18 cellular contexts compared by ENCODE assay signal in the genomic region with DNA sequence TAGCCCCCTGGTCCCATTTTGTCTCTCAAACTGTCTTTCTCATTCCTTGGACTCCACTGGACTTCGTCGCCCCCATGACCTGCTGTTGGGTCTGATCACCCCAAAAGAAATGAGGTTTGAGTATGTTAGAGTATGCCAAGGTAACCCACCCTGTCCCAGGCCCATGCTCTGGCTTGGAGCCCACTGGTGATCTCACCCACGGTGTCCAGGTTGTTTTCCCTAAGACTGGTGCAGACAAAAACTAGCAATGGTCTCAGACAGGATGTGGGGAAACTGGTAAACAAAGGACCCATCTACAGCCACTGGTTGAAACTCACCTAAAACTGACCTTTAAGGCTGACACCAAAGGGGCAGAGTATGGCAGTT. TPM values are rescaled to one million over a fixed set of nuclear protein-coding genes. Genes with fewer than 3 reads are reported as not detected.
DNase-seq lines count a peak whose midpoint lies in the region; ATAC-seq and TF ChIP-seq lines count a peak whose summit lies in the region.
"Had no signal": no experiment of that assay in that cellular context is flagged by ENCODE, and none has a peak within 500 bp of the region (broad histone marks: within the 10 kb centered on the region; RNA-seq: fewer than 3 reads in every experiment).

No MANE protein-coding gene starts in this region.

- H3K9me3 ChIP-seq in HCT116 (ENCODE audit: control insufficient read depth in 1 of 2, insufficient read depth in 1 of 2, low read depth in 1 of 2, low read length in 2 of 2): no peaks in the 10 kb centered on the region
- H3K9me3 ChIP-seq in adipocyte (ENCODE audit: control insufficient read depth, low read length): no peaks in the 10 kb centered on the region
- H3K9me3 ChIP-seq in sigmoid colon: no peaks in the 10 kb centered on the region
- H3K9me3 ChIP-seq in WERI-Rb-1 (ENCODE audit: severe bottlenecking): no peaks in the 10 kb centered on the region
- H3K9me3 ChIP-seq: BLaER1 treated with 17β-estradiol and CSF1 and Interleukin-3, amounts not matched to agents 10 nM and 100 nM; ovary had no signal

- intact Hi-C loops in HCT116 (cut with micrococcal nuclease): no loop called here
- intact Hi-C loops in sigmoid colon (cut with DNase I): no loop called here

- no peaks in the 10 kb centered on the region for H4K20me1 ChIP-seq in HCT116 (ENCODE audit: insufficient read depth)

- DNase-seq in HCT116 (ENCODE audit: low read depth, low spot score) (no peak), adipocyte (ENCODE audit: low read depth) (no peak), iris pigment epithelial cell (ENCODE audit: low read depth) (peak; percentile 22), sigmoid colon (no peak), WERI-Rb-1 (no peak), NCI-H2029 (lab: John Stamatoyannopoulos, UW) (no peak), NCI-H524 treated with DMSO at 0.1 percent for 48 hours (lab: John Stamatoyannopoulos, UW) (no peak)
- no peak for DNase-seq in stimulated activated CD4-positive, alpha-beta T cell treated with anti-CD3 and anti-CD28 coated beads, Interleukin-4, amount 100 ng/mL, for 1 hour
- DNase-seq: activated CD4-positive, CD25-positive, alpha-beta regulatory T cell; activated CD8-positive, alpha-beta memory T cell treated with anti-CD3 and anti-CD28 coated beads, Interleukin-2, amount 50 U/mL, for 48 hours; central memory CD4-positive, alpha-beta T cell; DMS79; MV-4-11; ovary; T-cell had no signal

- RAD21 ChIA-PET in HCT116 (lab: Charles Lee; ENCODE audit: low non-redundant PET in 1 of 2, low total read pairs in 2 of 2, uncharacterized antibody in 2 of 2, unreplicated experiment in 2 of 2): no interaction called here

- H3K27me3 ChIP-seq in HCT116 (ENCODE audit: insufficient read depth, low read length) (no peaks in the 10 kb centered on the region), adipocyte (replicated peaks; ENCODE audit: control insufficient read depth, insufficient read depth, low read length) (no peaks in the 10 kb centered on the region), sigmoid colon (no peaks in the 10 kb centered on the region), WERI-Rb-1 (ENCODE audit: insufficient read depth, low read depth, severe bottlenecking) (no peaks in the 10 kb centered on the region)
- H3K27me3 ChIP-seq: BLaER1 treated with 17β-estradiol and CSF1 and Interleukin-3, amounts not matched to agents 10 nM and 100 nM; ovary had no signal

- TF ChIP-seq EP300 in sigmoid colon (IDR thresholded peaks at IDR 0.05): no peak

- TF ChIP-seq CTCF in HCT116 (IDR thresholded peaks at IDR 0.05 in 2 of 3, conservative IDR thresholded peaks at IDR 0.05 in 1 of 3; ENCODE audit: borderline replicate concordance in 1 of 3, insufficient read depth in 1 of 3, low read depth in 2 of 3, low read length in 2 of 3) (no peak), sigmoid colon (IDR thresholded peaks at IDR 0.05) (no peak), WERI-Rb-1 (IDR thresholded peaks at IDR 0.05; ENCODE audit: low read depth, low read length) (no peak)

- H3K36me3 ChIP-seq in HCT116 (ENCODE audit: control insufficient read depth in 1 of 2, insufficient read depth in 2 of 2, low read length in 2 of 2): peaks cover 8 to 32% of the 10 kb centered on the region in 2 experiments; a peak in 3 of 4 replicates
- H3K36me3 ChIP-seq in adipocyte (ENCODE audit: control insufficient read depth, insufficient read depth, low read length, severe bottlenecking): peaks cover 51% of the 10 kb centered on the region
- H3K36me3 ChIP-seq in sigmoid colon: peaks cover 0 to 62% (median 13%) of the 10 kb centered on the region in 4 donors
- peaks cover 27% of the 10 kb centered on the region for H3K36me3 ChIP-seq in WERI-Rb-1
- H3K36me3 ChIP-seq: ovary had no signal

- CTCF ChIA-PET in HCT116 (lab: Charles Lee): no interaction called here

- peak overlapping the region; percentile 63 for H3K27ac ChIP-seq in HCT116 (ENCODE audit: low read depth, low read length)
- peak overlapping the region in 3 of 4 donors; percentile 2 to 41 (median 39) for H3K27ac ChIP-seq in sigmoid colon
- H3K27ac ChIP-seq in WERI-Rb-1: no peak overlapping the region
- H3K27ac ChIP-seq: BLaER1 treated with 17β-estradiol and CSF1 and Interleukin-3, amounts not matched to agents 10 nM and 100 nM had no signal

- no peak for TF ChIP-seq RAD21 in HCT116 (IDR thresholded peaks at IDR 0.05; ENCODE audit: low read depth)

- H3K9me2 ChIP-seq in HCT116 (ENCODE audit: insufficient read depth): no peaks in the 10 kb centered on the region

- WGBS in sigmoid colon, 2 donors: 81 to 86% methylated on average over 3 of the region's 3 CpGs

- TF ChIP-seq POLR2A in HCT116 (IDR thresholded peaks at IDR 0.05; ENCODE audit: borderline replicate concordance, extremely low read depth, insufficient read depth, insufficient read length) (no peak), sigmoid colon (IDR thresholded peaks at IDR 0.05) (no peak)

- peak overlapping the region; percentile 49 for H3K4me2 ChIP-seq in HCT116 (ENCODE audit: low read length)
- H3K4me2 ChIP-seq: BLaER1 treated with 17β-estradiol and CSF1 and Interleukin-3, amounts not matched to agents 10 nM and 100 nM had no signal

- BruUV-seq in HCT116 (replicated peaks; lab: Mats Ljungman, UMichigan): no TSS peak

- no peak overlapping the region for H2AFZ ChIP-seq in HCT116 (ENCODE audit: low read depth, low read length, poor library complexity, severe bottlenecking)

- H3K79me2 ChIP-seq in HCT116 (ENCODE audit: insufficient read depth, low read length): 0 out of 2 replicates have a peak, but pooled peaks cover under 1% of the 10 kb centered on the region

- H3K4me1 ChIP-seq in HCT116 (ENCODE audit: control insufficient read depth in 1 of 2, insufficient read depth in 2 of 2, low read length in 2 of 2): peaks cover 23 to 26% of the 10 kb centered on the region in 2 experiments
- peaks cover 31% of the 10 kb centered on the region for H3K4me1 ChIP-seq in adipocyte (ENCODE audit: control insufficient read depth, insufficient read depth, low read length)
- peaks cover 0 to 12% (median 5%) of the 10 kb centered on the region in 4 donors for H3K4me1 ChIP-seq in sigmoid colon

- POLR2A ChIA-PET in HCT116 (lab: Charles Lee): no interaction called here

- H3K4me3 ChIP-seq in HCT116 (replicated peaks in 1 of 2; ENCODE audit: low read depth in 1 of 2, low read length in 2 of 2) (0 out of 4 replicates have a peak overlapping the region, but pooled peaks of 1 of the 2 experiments have one; percentile 8), adipocyte (ENCODE audit: low read length) (no peak overlapping the region), sigmoid colon (no peak overlapping the region), WERI-Rb-1 (ENCODE audit: low read depth, low read length) (no peak overlapping the region)
- H3K4me3 ChIP-seq: BLaER1 treated with 17β-estradiol and CSF1 and Interleukin-3, amounts not matched to agents 10 nM and 100 nM; ovary had no signal

- ATAC-seq in HCT116: no peak
- ATAC-seq: T-cell had no signal

- H3K9ac ChIP-seq in HCT116 (ENCODE audit: low read length): 0 out of 2 replicates have a peak overlapping the region, but pooled peaks have one; percentile 14
- H3K9ac ChIP-seq in adipocyte (ENCODE audit: low read length): peak overlapping the region; percentile 44
- H3K9ac ChIP-seq: BLaER1 treated with 17β-estradiol and CSF1 and Interleukin-3, amounts not matched to agents 10 nM and 100 nM had no signal

TF ChIP-seq in HCT116, 20 proteins besides CTCF, POLR2A, EP300 and RAD21 (continues in another document):
- TF ChIP-seq, protein P1, sequence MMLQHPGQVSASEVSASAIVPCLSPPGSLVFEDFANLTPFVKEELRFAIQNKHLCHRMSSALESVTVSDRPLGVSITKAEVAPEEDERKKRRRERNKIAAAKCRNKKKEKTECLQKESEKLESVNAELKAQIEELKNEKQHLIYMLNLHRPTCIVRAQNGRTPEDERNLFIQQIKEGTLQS (IDR thresholded peaks at IDR 0.05): no peak
- TF ChIP-seq POLR2AphosphoS5 (IDR thresholded peaks at IDR 0.05; ENCODE audit: low read depth, low read length) (no peak), CBX3 (IDR thresholded peaks at IDR 0.05; ENCODE audit: low read depth) (no peak), TCF7L2 (IDR thresholded peaks at IDR 0.05; ENCODE audit: borderline replicate concordance, extremely low read depth, insufficient read depth, insufficient read length) (no peak), SP1 (IDR thresholded peaks at IDR 0.05; ENCODE audit: low read depth) (no peak), ZFX (IDR thresholded peaks at IDR 0.05) (no peak), FOSL1 (IDR thresholded peaks at IDR 0.05; ENCODE audit: low read depth) (no peak), JUND (IDR thresholded peaks at IDR 0.05) (no peak), ZNF274 (IDR thresholded peaks at IDR 0.05; ENCODE audit: low read depth, low read length) (no peak)
- TF ChIP-seq, protein P2, sequence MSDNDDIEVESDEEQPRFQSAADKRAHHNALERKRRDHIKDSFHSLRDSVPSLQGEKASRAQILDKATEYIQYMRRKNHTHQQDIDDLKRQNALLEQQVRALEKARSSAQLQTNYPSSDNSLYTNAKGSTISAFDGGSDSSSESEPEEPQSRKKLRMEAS (IDR thresholded peaks at IDR 0.05): no peak
- TF ChIP-seq, protein P3, sequence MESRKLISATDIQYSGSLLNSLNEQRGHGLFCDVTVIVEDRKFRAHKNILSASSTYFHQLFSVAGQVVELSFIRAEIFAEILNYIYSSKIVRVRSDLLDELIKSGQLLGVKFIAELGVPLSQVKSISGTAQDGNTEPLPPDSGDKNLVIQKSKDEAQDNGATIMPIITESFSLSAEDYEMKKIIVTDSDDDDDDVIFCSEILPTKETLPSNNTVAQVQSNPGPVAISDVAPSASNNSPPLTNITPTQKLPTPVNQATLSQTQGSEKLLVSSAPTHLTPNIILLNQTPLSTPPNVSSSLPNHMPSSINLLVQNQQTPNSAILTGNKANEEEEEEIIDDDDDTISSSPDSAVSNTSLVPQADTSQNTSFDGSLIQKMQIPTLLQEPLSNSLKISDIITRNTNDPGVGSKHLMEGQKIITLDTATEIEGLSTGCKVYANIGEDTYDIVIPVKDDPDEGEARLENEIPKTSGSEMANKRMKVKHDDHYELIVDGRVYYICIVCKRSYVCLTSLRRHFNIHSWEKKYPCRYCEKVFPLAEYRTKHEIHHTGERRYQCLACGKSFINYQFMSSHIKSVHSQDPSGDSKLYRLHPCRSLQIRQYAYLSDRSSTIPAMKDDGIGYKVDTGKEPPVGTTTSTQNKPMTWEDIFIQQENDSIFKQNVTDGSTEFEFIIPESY (IDR thresholded peaks at IDR 0.05; ENCODE audit: extremely low read depth, insufficient replicate concordance, low read length): no peak

RNA-seq across cellular contexts. Expression of a gene that starts 38.9 kb away (rescaled TPM):
- total RNA-seq in HCT116 (2021; ENCODE audit: unreplicated experiment) (0.42 TPM), sigmoid colon (under 1 TPM in 1 of 4 donors, not detected in 3; 0.36 TPM)
- polyA plus RNA-seq in HCT116 (2012): 0.30 and 0.41 TPM in 2 replicates
- polyA plus RNA-seq in sigmoid colon: under 1 TPM in 2 of 3 donors, not detected in 1; 0.38 to 0.46 TPM
- total RNA-seq: HT1080, urinary bladder had no signal

RNA-seq across cellular contexts. Expression of a gene that starts 50.2 kb away (rescaled TPM):
- total RNA-seq in HCT116 (2021; ENCODE audit: unreplicated experiment) (15.7 TPM), sigmoid colon (10 to 100 TPM; 13.3 to 18.4 (median 16.6) TPM)
- 7.9 and 10.2 TPM in 2 replicates for polyA plus RNA-seq in HCT116 (2012)
- polyA plus RNA-seq in sigmoid colon: 10 to 100 TPM; 11.8 to 21.6 (median 15.0) TPM

RNA-seq across cellular contexts. Expression of a gene that starts 50.5 kb away (rescaled TPM):
- total RNA-seq in HCT116 (2021; ENCODE audit: unreplicated experiment): 21.4 TPM
- 16.6 and 18.2 TPM in 2 replicates for polyA plus RNA-seq in HCT116 (2012)
- 10 to 100 TPM; 15.8 to 21.4 (median 17.8) TPM for total RNA-seq in sigmoid colon
- polyA plus RNA-seq in sigmoid colon: 10 to 100 TPM in 2 of 3 donors, 1 to 10 TPM in 1; 4.2 to 15.6 (median 13.6) TPM
